In genomic region chr2:202042444-202042843, GRCh38 we compare ENCODE assay signal across 1 cellular context.
TF ChIP-seq lines count a peak whose summit lies in the region.

No MANE protein-coding gene starts in this region.

TF ChIP-seq in IMR-90, 13 proteins besides CTCF, POLR2A, EP300 and RAD21:
- TF ChIP-seq CHD1 (IDR thresholded peaks at IDR 0.05; ENCODE audit: low read depth, low read length) (no peak), MXI1 (IDR thresholded peaks at IDR 0.05; ENCODE audit: borderline replicate concordance, low read depth, low read length) (no peak), FOS (IDR thresholded peaks at IDR 0.05; ENCODE audit: low read depth, low read length) (no peak), MAZ (IDR thresholded peaks at IDR 0.05; ENCODE audit: borderline replicate concordance, low read depth, low read length) (no peak)
TF ChIP-seq in IMR-90: peak in this region for 0.
